ENCODE assay signal across 1 cellular context in the genomic region with DNA sequence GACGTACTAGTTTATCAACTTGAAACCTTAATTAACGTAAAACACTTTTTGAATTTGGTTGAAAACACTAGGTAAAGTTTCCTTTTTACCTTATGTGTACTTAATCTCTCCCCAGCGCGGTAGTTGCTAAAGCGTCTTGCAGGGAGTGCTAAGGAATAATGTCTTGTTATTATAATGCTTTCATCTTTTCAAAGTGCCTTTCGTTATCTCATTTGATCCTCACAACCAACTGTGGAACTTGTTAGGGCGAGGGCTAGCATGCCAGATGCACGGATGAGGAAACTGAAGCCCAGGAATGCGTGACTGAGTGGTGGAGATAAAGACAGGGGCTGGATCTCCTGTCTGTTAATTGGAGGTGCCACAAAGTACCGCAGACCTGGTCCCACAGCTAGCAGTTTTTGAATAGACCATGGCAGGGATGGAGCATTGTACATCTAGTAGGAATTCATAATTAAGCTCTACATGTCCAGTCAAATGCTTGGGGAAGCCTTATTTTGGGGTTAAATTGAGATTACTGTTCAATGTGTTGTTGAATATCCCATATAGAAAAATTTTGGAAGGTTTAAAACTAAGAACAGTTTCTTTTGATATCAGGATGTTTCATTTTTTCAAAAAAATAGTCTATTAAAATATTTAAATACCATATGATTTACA.
TF ChIP-seq lines count a peak whose summit lies in the region.

No MANE protein-coding gene starts in this region.

TF ChIP-seq in K562, 482 proteins besides CTCF, POLR2A, EP300 and RAD21 (continued from another document):
- TF ChIP-seq, protein P1, sequence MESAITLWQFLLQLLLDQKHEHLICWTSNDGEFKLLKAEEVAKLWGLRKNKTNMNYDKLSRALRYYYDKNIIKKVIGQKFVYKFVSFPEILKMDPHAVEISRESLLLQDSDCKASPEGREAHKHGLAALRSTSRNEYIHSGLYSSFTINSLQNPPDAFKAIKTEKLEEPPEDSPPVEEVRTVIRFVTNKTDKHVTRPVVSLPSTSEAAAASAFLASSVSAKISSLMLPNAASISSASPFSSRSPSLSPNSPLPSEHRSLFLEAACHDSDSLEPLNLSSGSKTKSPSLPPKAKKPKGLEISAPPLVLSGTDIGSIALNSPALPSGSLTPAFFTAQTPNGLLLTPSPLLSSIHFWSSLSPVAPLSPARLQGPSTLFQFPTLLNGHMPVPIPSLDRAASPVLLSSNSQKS (CRISPR knock-in tag; IDR thresholded peaks at IDR 0.05), result no peak
- TF ChIP-seq KLF10 (CRISPR knock-in tag; IDR thresholded peaks at IDR 0.05) (no peak), U2AF2 (optimal IDR thresholded peaks at IDR 0.05; ENCODE audit: low read depth, low read length) (no peak), ELF2 (CRISPR knock-in tag; IDR thresholded peaks at IDR 0.05) (no peak), ZNF318 (IDR thresholded peaks at IDR 0.05; ENCODE audit: borderline replicate concordance in 1 of 2, low read depth in 1 of 2) (no peak), MEF2A (IDR thresholded peaks at IDR 0.05; ENCODE audit: control insufficient read depth, low read depth, low read length) (no peak; the same call in 1 of the 2 replicates), ZNF277 (CRISPR knock-in tag; IDR thresholded peaks at IDR 0.05; ENCODE audit: borderline replicate concordance) (no peak), ZKSCAN8 (CRISPR knock-in tag; IDR thresholded peaks at IDR 0.05) (no peak), HNRNPUL1 (IDR thresholded peaks at IDR 0.05; ENCODE audit: low read length) (no peak), JUNB (CRISPR knock-in tag; conservative IDR thresholded peaks at IDR 0.05) (no peak), TARDBP (IDR thresholded peaks at IDR 0.05) (peak; percentile 61; the same call in 1 of the 2 replicates), TRIM28 (IDR thresholded peaks at IDR 0.05) (no peak), CBFA2T2 (conservative IDR thresholded peaks at IDR 0.05) (peak; percentile 95), ETV1 (tag; conservative IDR thresholded peaks at IDR 0.05; ENCODE audit: low read depth) (no peak), ZNF696 (CRISPR knock-in tag; conservative IDR thresholded peaks at IDR 0.05) (no peak), RBBP5 (IDR thresholded peaks at IDR 0.05; ENCODE audit: borderline replicate concordance, insufficient read depth, low read length, poor library complexity, severe bottlenecking) (peak; percentile 23), ZFP30 (CRISPR knock-in tag; IDR thresholded peaks at IDR 0.05; ENCODE audit: borderline replicate concordance) (no peak), ZNF384 (IDR thresholded peaks at IDR 0.05; ENCODE audit: low read depth, low read length) (no peak), MYNN (IDR thresholded peaks at IDR 0.05) (peak; percentile 89), MYNN (CRISPR knock-in tag; IDR thresholded peaks at IDR 0.05) (no peak), NFIC (IDR thresholded peaks at IDR 0.05) (peak; percentile 87), BRCA1 (IDR thresholded peaks at IDR 0.05) (no peak), BRCA1 (CRISPR knock-in tag; IDR thresholded peaks at IDR 0.05) (no peak), CBX1 (IDR thresholded peaks at IDR 0.05; ENCODE audit: low read depth) (no peak), E2F4 (CRISPR knock-in tag; IDR thresholded peaks at IDR 0.05; ENCODE audit: low read depth) (no peak), ZBTB12 (CRISPR knock-in tag; IDR thresholded peaks at IDR 0.05) (no peak), ZBTB9 (CRISPR knock-in tag; IDR thresholded peaks at IDR 0.05) (no peak), ZNF146 (CRISPR knock-in tag; IDR thresholded peaks at IDR 0.05; ENCODE audit: unreplicated experiment) (no peak), MED1 (CRISPR knock-in tag; IDR thresholded peaks at IDR 0.05; ENCODE audit: borderline replicate concordance) (no peak), ZNF57 (CRISPR knock-in tag; IDR thresholded peaks at IDR 0.05) (no peak), CCAR2 (IDR thresholded peaks at IDR 0.05; ENCODE audit: low read depth, low read length) (no peak), SP2 (IDR thresholded peaks at IDR 0.05; ENCODE audit: extremely low read depth, low read depth, low read length, poor library complexity, severe bottlenecking) (no peak), MYBL2 (IDR thresholded peaks at IDR 0.05; ENCODE audit: low read depth) (no peak; the same call in 1 of the 2 replicates), MYBL2 (CRISPR knock-in tag; IDR thresholded peaks at IDR 0.05; ENCODE audit: borderline replicate concordance) (no peak), CXXC5 (CRISPR knock-in tag; IDR thresholded peaks at IDR 0.05) (peak; percentile 56), ATF7 (IDR thresholded peaks at IDR 0.05) (peak; percentile 62), PTBP1 (IDR thresholded peaks at IDR 0.05; ENCODE audit: low read depth, low read length) (no peak), DIDO1 (tag; IDR thresholded peaks at IDR 0.05; ENCODE audit: low read depth) (no peak)
- TF ChIP-seq, protein P2, sequence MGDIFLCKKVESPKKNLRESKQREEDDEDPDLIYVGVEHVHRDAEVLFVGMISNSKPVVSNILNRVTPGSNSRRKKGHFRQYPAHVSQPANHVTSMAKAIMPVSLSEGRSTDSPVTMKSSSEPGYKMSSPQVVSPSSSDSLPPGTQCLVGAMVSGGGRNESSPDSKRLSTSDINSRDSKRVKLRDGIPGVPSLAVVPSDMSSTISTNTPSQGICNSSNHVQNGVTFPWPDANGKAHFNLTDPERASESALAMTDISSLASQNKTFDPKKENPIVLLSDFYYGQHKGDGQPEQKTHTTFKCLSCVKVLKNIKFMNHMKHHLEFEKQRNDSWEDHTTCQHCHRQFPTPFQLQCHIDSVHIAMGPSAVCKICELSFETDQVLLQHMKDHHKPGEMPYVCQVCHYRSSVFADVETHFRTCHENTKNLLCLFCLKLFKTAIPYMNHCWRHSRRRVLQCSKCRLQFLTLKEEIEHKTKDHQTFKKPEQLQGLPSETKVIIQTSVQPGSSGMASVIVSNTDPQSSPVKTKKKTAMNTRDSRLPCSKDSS (IDR thresholded peaks at IDR 0.05; ENCODE audit: low read depth, partially characterized antibody), result no peak
- TF ChIP-seq, protein P3, sequence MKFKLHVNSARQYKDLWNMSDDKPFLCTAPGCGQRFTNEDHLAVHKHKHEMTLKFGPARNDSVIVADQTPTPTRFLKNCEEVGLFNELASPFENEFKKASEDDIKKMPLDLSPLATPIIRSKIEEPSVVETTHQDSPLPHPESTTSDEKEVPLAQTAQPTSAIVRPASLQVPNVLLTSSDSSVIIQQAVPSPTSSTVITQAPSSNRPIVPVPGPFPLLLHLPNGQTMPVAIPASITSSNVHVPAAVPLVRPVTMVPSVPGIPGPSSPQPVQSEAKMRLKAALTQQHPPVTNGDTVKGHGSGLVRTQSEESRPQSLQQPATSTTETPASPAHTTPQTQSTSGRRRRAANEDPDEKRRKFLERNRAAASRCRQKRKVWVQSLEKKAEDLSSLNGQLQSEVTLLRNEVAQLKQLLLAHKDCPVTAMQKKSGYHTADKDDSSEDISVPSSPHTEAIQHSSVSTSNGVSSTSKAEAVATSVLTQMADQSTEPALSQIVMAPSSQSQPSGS (CRISPR knock-in tag; IDR thresholded peaks at IDR 0.05), result no peak
- TF ChIP-seq, protein P4, sequence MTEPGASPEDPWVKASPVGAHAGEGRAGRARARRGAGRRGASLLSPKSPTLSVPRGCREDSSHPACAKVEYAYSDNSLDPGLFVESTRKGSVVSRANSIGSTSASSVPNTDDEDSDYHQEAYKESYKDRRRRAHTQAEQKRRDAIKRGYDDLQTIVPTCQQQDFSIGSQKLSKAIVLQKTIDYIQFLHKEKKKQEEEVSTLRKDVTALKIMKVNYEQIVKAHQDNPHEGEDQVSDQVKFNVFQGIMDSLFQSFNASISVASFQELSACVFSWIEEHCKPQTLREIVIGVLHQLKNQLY (CRISPR knock-in tag; conservative IDR thresholded peaks at IDR 0.05), result no peak
- TF ChIP-seq, protein P5, sequence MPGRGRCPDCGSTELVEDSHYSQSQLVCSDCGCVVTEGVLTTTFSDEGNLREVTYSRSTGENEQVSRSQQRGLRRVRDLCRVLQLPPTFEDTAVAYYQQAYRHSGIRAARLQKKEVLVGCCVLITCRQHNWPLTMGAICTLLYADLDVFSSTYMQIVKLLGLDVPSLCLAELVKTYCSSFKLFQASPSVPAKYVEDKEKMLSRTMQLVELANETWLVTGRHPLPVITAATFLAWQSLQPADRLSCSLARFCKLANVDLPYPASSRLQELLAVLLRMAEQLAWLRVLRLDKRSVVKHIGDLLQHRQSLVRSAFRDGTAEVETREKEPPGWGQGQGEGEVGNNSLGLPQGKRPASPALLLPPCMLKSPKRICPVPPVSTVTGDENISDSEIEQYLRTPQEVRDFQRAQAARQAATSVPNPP (IDR thresholded peaks at IDR 0.05; ENCODE audit: borderline replicate concordance, insufficient read depth, insufficient read length), result no peak
